In genomic region chr10:1050555-1050954, GRCh38 we compare ENCODE assay signal across 1 cellular context.
TF ChIP-seq lines count a peak whose summit lies in the region.

No MANE protein-coding gene starts in this region.

TF ChIP-seq in HepG2, 621 proteins besides CTCF, POLR2A, EP300 and RAD21 (continued from another document and continues in another):
- TF ChIP-seq MLXIP (CRISPR knock-in tag; IDR thresholded peaks at IDR 0.05; ENCODE audit: borderline replicate concordance) (no peak), SALL1 (CRISPR knock-in tag; IDR thresholded peaks at IDR 0.05) (peak; percentile 33; the same call in 1 of the 2 replicates), CEBPG (CRISPR knock-in tag; IDR thresholded peaks at IDR 0.05) (peak; percentile 78), MYC (CRISPR knock-in tag; IDR thresholded peaks at IDR 0.05; ENCODE audit: borderline replicate concordance) (peak; percentile 37; the same call in 1 of the 2 replicates), XBP1 (CRISPR knock-in tag; IDR thresholded peaks at IDR 0.05) (no peak), ZNF687 (CRISPR knock-in tag; IDR thresholded peaks at IDR 0.05) (no peak; the same call in 1 of the 2 replicates), ZNF3 (CRISPR knock-in tag; IDR thresholded peaks at IDR 0.05) (peak; percentile 65; the same call in 1 of the 2 replicates), ZNF12 (CRISPR knock-in tag; IDR thresholded peaks at IDR 0.05) (no peak), IRF9 (CRISPR knock-in tag; IDR thresholded peaks at IDR 0.05; ENCODE audit: borderline replicate concordance) (no peak), ZNF343 (CRISPR knock-in tag; IDR thresholded peaks at IDR 0.05) (no peak), KLF15 (CRISPR knock-in tag; IDR thresholded peaks at IDR 0.05; ENCODE audit: borderline replicate concordance) (no peak), SMAD3 (CRISPR knock-in tag; IDR thresholded peaks at IDR 0.05) (no peak), ZNF138 (CRISPR knock-in tag; IDR thresholded peaks at IDR 0.05; ENCODE audit: low read depth) (no peak), AHDC1 (CRISPR knock-in tag; IDR thresholded peaks at IDR 0.05; ENCODE audit: borderline replicate concordance) (no peak), ZNF556 (CRISPR knock-in tag; IDR thresholded peaks at IDR 0.05; ENCODE audit: borderline replicate concordance) (no peak), ZNF468 (CRISPR knock-in tag; IDR thresholded peaks at IDR 0.05) (no peak), ZNF678 (CRISPR knock-in tag; IDR thresholded peaks at IDR 0.05) (no peak), FOXP4 (CRISPR knock-in tag; IDR thresholded peaks at IDR 0.05) (peak; percentile 42; the same call in 1 of the 2 replicates), ETS1 (CRISPR knock-in tag; IDR thresholded peaks at IDR 0.05) (no peak), ZNF777 (CRISPR knock-in tag; IDR thresholded peaks at IDR 0.05) (0 out of 2 replicates have a peak, but pooled peaks have one; percentile 27), PHF5A (CRISPR knock-in tag; IDR thresholded peaks at IDR 0.05; ENCODE audit: low read depth, unreplicated experiment) (no peak), KDM5A (IDR thresholded peaks at IDR 0.05; ENCODE audit: borderline replicate concordance, low read length) (no peak), E2F2 (CRISPR knock-in tag; IDR thresholded peaks at IDR 0.05; ENCODE audit: borderline replicate concordance) (no peak), RFX5 (IDR thresholded peaks at IDR 0.05; ENCODE audit: low read depth, low read length) (no peak), ZFP62 (CRISPR knock-in tag; IDR thresholded peaks at IDR 0.05) (no peak), ZNF281 (CRISPR knock-in tag; IDR thresholded peaks at IDR 0.05; ENCODE audit: borderline replicate concordance) (no peak), KAT7 (CRISPR knock-in tag; IDR thresholded peaks at IDR 0.05; ENCODE audit: borderline replicate concordance) (no peak), ZNF383 (CRISPR knock-in tag; IDR thresholded peaks at IDR 0.05; ENCODE audit: borderline replicate concordance) (no peak), NFYB (CRISPR knock-in tag; IDR thresholded peaks at IDR 0.05) (no peak), GABPA (IDR thresholded peaks at IDR 0.05; ENCODE audit: low read depth, low read length) (0 out of 2 replicates have a peak, but pooled peaks have one; percentile 14), GABPA (CRISPR knock-in tag; IDR thresholded peaks at IDR 0.05; ENCODE audit: low read depth) (no peak), PPARG (CRISPR knock-in tag; conservative IDR thresholded peaks at IDR 0.05) (0 out of 2 replicates have a peak, but pooled peaks have one; percentile 13), ZNF564 (CRISPR knock-in tag; IDR thresholded peaks at IDR 0.05) (no peak), SNRNP70 (IDR thresholded peaks at IDR 0.05; ENCODE audit: low read depth, low read length) (no peak), ZBTB7A (CRISPR knock-in tag; IDR thresholded peaks at IDR 0.05) (no peak)
